In genomic region chr14:99732436-99733220, GRCh38 we compare ENCODE assay signal across 16 cellular contexts. TPM values are rescaled to one million over a fixed set of nuclear protein-coding genes. Genes with fewer than 3 reads are reported as not detected.
DNase-seq lines count a peak whose midpoint lies in the region; ATAC-seq and TF ChIP-seq lines count a peak whose summit lies in the region.
"Had no signal": no experiment of that assay in that cellular context is flagged by ENCODE, and none has a peak within 500 bp of the region (broad histone marks: within the 10 kb centered on the region; RNA-seq: fewer than 3 reads in every experiment).

No MANE protein-coding gene starts in this region.

- peak overlapping the region in 3 of 12 donors; percentile 14 to 79 (median 43) for H3K27ac ChIP-seq in heart left ventricle
- H3K27ac ChIP-seq: stomach had no signal

- H3K4me3 Mint-ChIP-seq in activated naive CD8-positive, alpha-beta T cell treated with anti-CD3 and anti-CD28 coated beads, Interleukin-2, amount 10 ng/mL, durations not matched to agents 7 days and 5 days, result no peak overlapping the region
- no peak overlapping the region for H3K4me3 Mint-ChIP-seq in activated naive CD8-positive, alpha-beta T cell treated with anti-CD3 and anti-CD28 coated beads for 36 hours
- H3K4me3 Mint-ChIP-seq in immature natural killer cell, result no peak overlapping the region
- H3K4me3 Mint-ChIP-seq: activated CD4-positive, alpha-beta T cell treated with anti-CD3 and anti-CD28 coated beads for 36 hours; activated T-helper 1 cell treated with anti-CD3 and anti-CD28 coated beads, Interleukin-12 subunit alpha, Interleukin-12 subunit beta, Interleukin-2, Interleukin-4 antibody, amounts not matched to agents 30 ng/mL and 10 ng/mL and 1 ng/mL, durations not matched to agents 14 hours and 24 hours and 36 hours; T-helper 17 cell had no signal

- 79 to 90% (median 80%) methylated on average over 2 to 23 of the region's 23 CpGs for WGBS in heart left ventricle, 4 donors

- DNase-seq in activated naive CD8-positive, alpha-beta T cell treated with anti-CD3 and anti-CD28 coated beads, Interleukin-2, amount 10 ng/mL, durations not matched to agents 7 days and 5 days, result peak; percentile 25
- no peak for DNase-seq in activated naive CD8-positive, alpha-beta T cell treated with anti-CD3 and anti-CD28 coated beads for 36 hours
- DNase-seq in heart left ventricle (peak; percentile 19 to 58 (median 27)), omental fat pad (ENCODE audit: low spot score) (peak; percentile 10), HK-2 (ENCODE audit: unreplicated experiment) (no peak), immature natural killer cell (no peak)
- DNase-seq: activated CD4-positive, alpha-beta T cell treated with anti-CD3 and anti-CD28 coated beads for 36 hours; DMS 273 treated with DMSO at 0.1 percent for 48 hours; NCI-H2029; NCI-H774; stomach had no signal

- intact Hi-C loops in heart left ventricle (cut with DNase I), result loop anchor here in 3 of 10 donors (2.0 to 10.0 kb wide), 3 partner anchors 60 to 62 kb away; partner anchors contain the start of gene EML1 (in 3 of the 3)

- no peak overlapping the region for H3K27ac Mint-ChIP-seq in activated naive CD8-positive, alpha-beta T cell treated with anti-CD3 and anti-CD28 coated beads, Interleukin-2, amount 10 ng/mL, durations not matched to agents 7 days and 5 days
- no peak overlapping the region for H3K27ac Mint-ChIP-seq in activated naive CD8-positive, alpha-beta T cell treated with anti-CD3 and anti-CD28 coated beads for 36 hours
- no peak overlapping the region for H3K27ac Mint-ChIP-seq in immature natural killer cell
- H3K27ac Mint-ChIP-seq: activated CD4-positive, alpha-beta T cell treated with anti-CD3 and anti-CD28 coated beads for 36 hours; activated T-helper 1 cell treated with anti-CD3 and anti-CD28 coated beads, Interleukin-12 subunit alpha, Interleukin-12 subunit beta, Interleukin-2, Interleukin-4 antibody, amounts not matched to agents 30 ng/mL and 10 ng/mL and 1 ng/mL, durations not matched to agents 14 hours and 24 hours and 36 hours; T-helper 17 cell had no signal

- no peak for TF ChIP-seq POLR2A in heart left ventricle (IDR thresholded peaks at IDR 0.05)

- peaks cover 14% of the 10 kb centered on the region for H3K27me3 Mint-ChIP-seq in activated naive CD8-positive, alpha-beta T cell treated with anti-CD3 and anti-CD28 coated beads, Interleukin-2, amount 10 ng/mL, durations not matched to agents 7 days and 5 days
- H3K27me3 Mint-ChIP-seq in activated naive CD8-positive, alpha-beta T cell treated with anti-CD3 and anti-CD28 coated beads for 36 hours, result peaks cover 51% of the 10 kb centered on the region
- peaks cover 11 to 25% (median 12%) of the 10 kb centered on the region in 3 donors for H3K27me3 Mint-ChIP-seq in immature natural killer cell (ENCODE audit: low read depth in 3 of 3)

- H3K9me3 ChIP-seq in heart left ventricle, result no peaks in the 10 kb centered on the region
- H3K9me3 ChIP-seq: HAP-1, stomach had no signal

- peaks cover 0 to 10% (median 0%) of the 10 kb centered on the region in 9 donors for H3K27me3 ChIP-seq in heart left ventricle

- H3K9me3 Mint-ChIP-seq in activated naive CD8-positive, alpha-beta T cell treated with anti-CD3 and anti-CD28 coated beads, Interleukin-2, amount 10 ng/mL, durations not matched to agents 7 days and 5 days, result no peaks in the 10 kb centered on the region
- no peaks in the 10 kb centered on the region for H3K9me3 Mint-ChIP-seq in activated naive CD8-positive, alpha-beta T cell treated with anti-CD3 and anti-CD28 coated beads for 36 hours
- H3K9me3 Mint-ChIP-seq in immature natural killer cell, result no peaks in the 10 kb centered on the region
- H3K9me3 Mint-ChIP-seq: activated T-helper 1 cell treated with anti-CD3 and anti-CD28 coated beads, Interleukin-12 subunit alpha, Interleukin-12 subunit beta, Interleukin-2, Interleukin-4 antibody, amounts not matched to agents 30 ng/mL and 10 ng/mL and 1 ng/mL, durations not matched to agents 14 hours and 24 hours and 36 hours had no signal

- H3K36me3 Mint-ChIP-seq in activated naive CD8-positive, alpha-beta T cell treated with anti-CD3 and anti-CD28 coated beads, Interleukin-2, amount 10 ng/mL, durations not matched to agents 7 days and 5 days, result no peaks in the 10 kb centered on the region
- H3K36me3 Mint-ChIP-seq in activated naive CD8-positive, alpha-beta T cell treated with anti-CD3 and anti-CD28 coated beads for 36 hours, result no peaks in the 10 kb centered on the region
- H3K36me3 Mint-ChIP-seq in immature natural killer cell, result no peaks in the 10 kb centered on the region

- no peak for ATAC-seq in activated naive CD8-positive, alpha-beta T cell treated with anti-CD3 and anti-CD28 coated beads, Interleukin-2, amount 10 ng/mL, durations not matched to agents 7 days and 5 days (ENCODE audit: low read depth)
- no peak for ATAC-seq in heart left ventricle
- no peak for ATAC-seq in omental fat pad (ENCODE audit: low FRiP score)
- ATAC-seq in HG03571 (IDR thresholded peaks at IDR 0.05; ENCODE audit: unreplicated experiment), result no peak
- no peak for ATAC-seq in GM21717 (IDR thresholded peaks at IDR 0.05; ENCODE audit: unreplicated experiment)
- ATAC-seq: activated CD4-positive, alpha-beta T cell treated with anti-CD3 and anti-CD28 coated beads for 36 hours; T-helper 17 cell had no signal

- no peaks in the 10 kb centered on the region for H3K36me3 ChIP-seq in heart left ventricle
- H3K36me3 ChIP-seq: HAP-1, stomach had no signal

- no peak for TF ChIP-seq CTCF in heart left ventricle (IDR thresholded peaks at IDR 0.05)
- TF ChIP-seq CTCF in omental fat pad (IDR thresholded peaks at IDR 0.05), result no peak

- peaks cover 0 to 74% (median 37%) of the 10 kb centered on the region in 12 donors for H3K4me1 ChIP-seq in heart left ventricle

- POLR2A ChIA-PET in activated naive CD8-positive, alpha-beta T cell treated with anti-CD3 and anti-CD28 coated beads, Interleukin-2, amount 10 ng/mL, durations not matched to agents 7 days and 5 days (lab: Charles Lee), result no interaction called here

- H3K4me3 ChIP-seq in heart left ventricle, result no peak overlapping the region
- H3K4me3 ChIP-seq: HAP-1, stomach had no signal

- no peaks in the 10 kb centered on the region for H3K4me1 Mint-ChIP-seq in activated naive CD8-positive, alpha-beta T cell treated with anti-CD3 and anti-CD28 coated beads, Interleukin-2, amount 10 ng/mL, durations not matched to agents 7 days and 5 days
- no peaks in the 10 kb centered on the region for H3K4me1 Mint-ChIP-seq in activated naive CD8-positive, alpha-beta T cell treated with anti-CD3 and anti-CD28 coated beads for 36 hours
- H3K4me1 Mint-ChIP-seq in immature natural killer cell, result no peaks in the 10 kb centered on the region
- H3K4me1 Mint-ChIP-seq: activated CD4-positive, alpha-beta T cell treated with anti-CD3 and anti-CD28 coated beads for 36 hours had no signal

RNA-seq across cellular contexts. Expression of gene CYP46A1, which starts 48.5 kb away (rescaled TPM):
- total RNA-seq in activated naive CD8-positive, alpha-beta T cell treated with anti-CD3 and anti-CD28 coated beads, Interleukin-2, amount 10 ng/mL, durations not matched to agents 7 days and 5 days, result under 1 TPM; 0.26 to 0.33 TPM
- under 1 TPM; 0.16 to 0.18 TPM for total RNA-seq in activated naive CD8-positive, alpha-beta T cell treated with anti-CD3 and anti-CD28 coated beads for 36 hours
- total RNA-seq in heart left ventricle (1 to 10 TPM; 2.3 to 8.0 (median 3.5) TPM), omental fat pad (1 to 10 TPM in 1 of 4 donors, under 1 TPM in 3; 0.94 to 2.4 (median 0.95) TPM)
- polyA plus RNA-seq in heart left ventricle (1 to 10 TPM; 1.5 to 2.6 TPM), immature natural killer cell (not detected)
- total RNA-seq: activated T-helper 1 cell treated with anti-CD3 and anti-CD28 coated beads, Interleukin-12 subunit alpha, Interleukin-12 subunit beta, Interleukin-2, Interleukin-4 antibody, amounts not matched to agents 30 ng/mL and 10 ng/mL and 1 ng/mL, durations not matched to agents 14 hours and 24 hours and 36 hours had no signal

Comparison
In these comparisons a context has a peak if more than half of its experiments do, and no peak if none do; other contexts are left out.
1. DNase-seq: peak in activated naive CD8-positive, alpha-beta T cell treated with anti-CD3 and anti-CD28 coated beads, Interleukin-2, amount 10 ng/mL, durations not matched to agents 7 days and 5 days (single experiment), heart left ventricle (5 of 5) and omental fat pad (single experiment); none in activated naive CD8-positive, alpha-beta T cell treated with anti-CD3 and anti-CD28 coated beads for 36 hours (single experiment), HK-2 (single experiment) and immature natural killer cell (0 of 3).